Comparison of ENCODE assay signal across 9 cellular contexts in the genomic region with DNA sequence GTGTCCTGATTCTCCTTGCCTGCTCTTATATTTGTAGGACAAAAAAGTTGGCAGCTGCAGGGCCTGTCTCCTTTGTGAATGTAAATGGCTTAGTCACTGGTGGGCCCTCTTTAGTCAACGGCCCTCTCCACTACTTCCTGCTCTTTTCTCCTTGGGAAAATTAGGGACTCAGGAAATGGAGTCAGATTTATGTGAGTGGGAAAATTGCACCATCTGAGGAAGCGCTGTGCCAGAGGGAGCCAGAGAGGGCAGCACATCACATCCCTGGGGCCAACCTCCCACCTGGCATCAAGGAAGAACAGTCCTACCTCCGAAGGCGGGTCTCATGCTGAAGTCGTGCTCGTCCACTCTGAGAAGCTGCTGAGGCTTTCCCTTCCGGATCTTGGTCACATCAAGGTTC. TPM values are rescaled to one million over a fixed set of nuclear protein-coding genes. Genes with fewer than 3 reads are reported as not detected.
DNase-seq lines count a peak whose midpoint lies in the region; ATAC-seq and TF ChIP-seq lines count a peak whose summit lies in the region.
"Had no signal": no experiment of that assay in that cellular context is flagged by ENCODE, and none has a peak within 500 bp of the region (broad histone marks: within the 10 kb centered on the region; RNA-seq: fewer than 3 reads in every experiment).

No MANE protein-coding gene starts in this region.

- H3K4me1 ChIP-seq in osteoblast (ENCODE audit: insufficient read depth, low read length): peaks cover 7% of the 10 kb centered on the region

- peak overlapping the region; percentile 94 for H3K27ac Mint-ChIP-seq in T-helper 2 cell treated with Interferon-gamma antibody and Interleukin-4, amounts not matched to agents 5 μg/mL and 100 μg/mL, for 36 hours

- no peaks in the 10 kb centered on the region for H3K36me3 ChIP-seq in osteoblast (ENCODE audit: insufficient read depth, low read length)

- H3K36me3 Mint-ChIP-seq in T-helper 2 cell treated with Interferon-gamma antibody and Interleukin-4, amounts not matched to agents 5 μg/mL and 100 μg/mL, for 36 hours (ENCODE audit: low read depth): peaks cover 1% of the 10 kb centered on the region
- H3K36me3 Mint-ChIP-seq: natural killer cell had no signal

- H3K9me3 Mint-ChIP-seq in T-helper 2 cell treated with Interferon-gamma antibody and Interleukin-4, amounts not matched to agents 5 μg/mL and 100 μg/mL, for 36 hours: no peaks in the 10 kb centered on the region
- H3K9me3 Mint-ChIP-seq: natural killer cell had no signal

- H2AFZ ChIP-seq in osteoblast (ENCODE audit: low read length): no peak overlapping the region

- peak overlapping the region; percentile 77 for H3K27ac ChIP-seq in caudate nucleus (ENCODE audit: low read depth, low read length)
- H3K27ac ChIP-seq in osteoblast (ENCODE audit: low read depth, low read length): no peak overlapping the region

- no peak for ATAC-seq in GM19035 (IDR thresholded peaks at IDR 0.05; ENCODE audit: unreplicated experiment)

- peak; percentile 38 for TF ChIP-seq CTCF in NB4 (IDR thresholded peaks at IDR 0.05; ENCODE audit: low read depth, low read length)
- TF ChIP-seq CTCF in osteoblast (IDR thresholded peaks at IDR 0.05; ENCODE audit: extremely low read depth, low read depth, low read length): peak; percentile 29

- H3K27me3 ChIP-seq in osteoblast (ENCODE audit: insufficient read depth, low read length): peaks cover 54% of the 10 kb centered on the region

- TF ChIP-seq POLR2A in NB4 (IDR thresholded peaks at IDR 0.05; ENCODE audit: extremely low read depth, insufficient read length): no peak

- peaks cover 20% of the 10 kb centered on the region for H3K4me1 Mint-ChIP-seq in T-helper 2 cell treated with Interferon-gamma antibody and Interleukin-4, amounts not matched to agents 5 μg/mL and 100 μg/mL, for 36 hours (ENCODE audit: low read depth)

- H3K9me3 ChIP-seq in osteoblast (ENCODE audit: low read depth, low read length): no peaks in the 10 kb centered on the region

- H4K20me1 ChIP-seq in osteoblast (ENCODE audit: insufficient read depth, low read length): peaks cover 23% of the 10 kb centered on the region

- H3K4me3 Mint-ChIP-seq in T-helper 2 cell treated with Interferon-gamma antibody and Interleukin-4, amounts not matched to agents 5 μg/mL and 100 μg/mL, for 36 hours: no peak overlapping the region
- H3K4me3 Mint-ChIP-seq: natural killer cell had no signal

- no peaks in the 10 kb centered on the region for H3K27me3 Mint-ChIP-seq in T-helper 2 cell treated with Interferon-gamma antibody and Interleukin-4, amounts not matched to agents 5 μg/mL and 100 μg/mL, for 36 hours (ENCODE audit: low read depth)

- no peaks in the 10 kb centered on the region for H3K79me2 ChIP-seq in osteoblast (ENCODE audit: insufficient read depth, low read length)

- in situ Hi-C loops in G401 (cut with HindIII; ENCODE audit: low sequenced_read_pairs): no loop called here

- H3K4me3 ChIP-seq in NB4 (ENCODE audit: low read depth, low read length): no peak overlapping the region
- H3K4me3 ChIP-seq in osteoblast (ENCODE audit: insufficient read depth, low read length): no peak overlapping the region

- DNase-seq in T-helper 2 cell treated with Interferon-gamma antibody and Interleukin-4, amounts not matched to agents 5 μg/mL and 100 μg/mL, for 36 hours (ENCODE audit: low spot score): no peak
- DNase-seq in T-helper 2 cell (no peak), NB4 (ENCODE audit: low read depth) (no peak), caudate nucleus (lab: John Stamatoyannopoulos, UW) (peak in 7 of 61 donors; percentile 1 to 51 (median 19)), osteoblast (ENCODE audit: insufficient read length, low spot score, missing footprints) (no peak), GM19238 (ENCODE audit: insufficient read length, low spot score) (no peak), G401 (ENCODE audit: low spot score) (no peak)
- DNase-seq: natural killer cell had no signal

- H3K4me2 ChIP-seq in osteoblast (ENCODE audit: insufficient read depth, low read length): no peak overlapping the region

RNA-seq across cellular contexts. Expression of a gene that starts 15.6 kb away (rescaled TPM):
- total RNA-seq in osteoblast: not detected in 2 replicates
- total RNA-seq in G401 (2014; rRNA removed; shearing (Covaris generic)): not detected in 2 replicates

RNA-seq across cellular contexts. Expression of a gene that starts 53.1 kb away (rescaled TPM):
- 44.5 and 45.7 TPM in 2 replicates for total RNA-seq in osteoblast
- total RNA-seq in G401 (2014; rRNA removed; shearing (Covaris generic)): 43.8 and 60.2 TPM in 2 replicates
